9 cellular contexts compared by ENCODE assay signal in the genomic region with DNA sequence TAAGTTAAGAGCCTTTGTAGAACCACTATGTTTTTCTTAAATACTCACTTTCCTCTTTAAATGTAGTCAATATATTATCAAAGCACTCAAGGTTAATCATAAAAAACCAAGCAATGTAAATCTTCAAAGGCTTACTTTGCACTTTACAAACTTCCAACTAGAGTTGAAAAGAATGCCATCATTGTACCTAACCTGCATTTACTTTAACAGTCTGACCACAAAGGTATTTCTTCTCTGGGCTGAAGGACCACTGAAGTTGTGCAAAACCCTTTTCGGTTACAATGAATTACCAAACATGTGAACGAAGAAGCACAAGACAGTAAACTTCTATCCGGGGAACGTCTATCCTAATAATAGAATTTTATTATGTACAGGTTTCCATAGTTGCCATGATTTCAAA. TPM values are rescaled to one million over a fixed set of nuclear protein-coding genes. Genes with fewer than 3 reads are reported as not detected.
A peak's percentile ranks its signal among the peaks of the same experiment; 100 is the strongest.
DNase-seq lines count a peak whose midpoint lies in the region; ATAC-seq, FAIRE-seq and TF ChIP-seq lines count a peak whose summit lies in the region.
"Had no signal": no experiment of that assay in that cellular context is flagged by ENCODE, and none has a peak within 500 bp of the region (broad histone marks: within the 10 kb centered on the region; RNA-seq: fewer than 3 reads in every experiment).

No MANE protein-coding gene starts in this region.

- no peaks in the 10 kb centered on the region for H3K9me3 Mint-ChIP-seq in activated T-cell treated with anti-CD3 and anti-CD28 coated beads, Interleukin-2, amount 50 U/mL, for 24 hours
- no peaks in the 10 kb centered on the region for H3K9me3 Mint-ChIP-seq in activated CD4-positive, alpha-beta memory T cell treated with anti-CD3 and anti-CD28 coated beads for 36 hours

- H3K4me1 ChIP-seq in gastroesophageal sphincter (peaks cover 11 to 72% (median 13%) of the 10 kb centered on the region in 3 donors), stomach (peaks cover 39 to 84% (median 57%) of the 10 kb centered on the region in 4 donors)

- H3K4me3 Mint-ChIP-seq in activated T-cell treated with anti-CD3 and anti-CD28 coated beads, Interleukin-2, amount 50 U/mL, for 24 hours, result peak overlapping the region; percentile 92
- H3K4me3 Mint-ChIP-seq in activated CD4-positive, alpha-beta memory T cell treated with anti-CD3 and anti-CD28 coated beads for 36 hours, result peak overlapping the region; percentile 92

- POLR2A ChIA-PET in activated CD4-positive, alpha-beta memory T cell treated with anti-CD3 and anti-CD28 coated beads for 36 hours (lab: Charles Lee), result interaction anchor here (1.5 to 16.1 kb wide), 10 partner anchors 8 to 147 kb away, joined by 8 to 483 read pairs (median 30); partner anchors contain the start of genes GALM and SRSF7

- no peak for TF ChIP-seq CTCF in gastroesophageal sphincter (IDR thresholded peaks at IDR 0.05)
- peak in 1 of 7 experiments; percentile 11 for TF ChIP-seq CTCF in stomach (IDR thresholded peaks at IDR 0.05)

- H3K27me3 ChIP-seq in gastroesophageal sphincter (no peaks in the 10 kb centered on the region), stomach (no peaks in the 10 kb centered on the region)

- peaks cover 55% of the 10 kb centered on the region for H3K36me3 Mint-ChIP-seq in activated T-cell treated with anti-CD3 and anti-CD28 coated beads, Interleukin-2, amount 50 U/mL, for 24 hours (ENCODE audit: low read depth)
- peaks cover 45% of the 10 kb centered on the region for H3K36me3 Mint-ChIP-seq in activated CD4-positive, alpha-beta memory T cell treated with anti-CD3 and anti-CD28 coated beads for 36 hours

- H3K36me3 ChIP-seq in gastroesophageal sphincter, result no peaks in the 10 kb centered on the region
- H3K36me3 ChIP-seq in stomach, result no peaks in the 10 kb centered on the region
- H3K36me3 ChIP-seq: BLaER1 had no signal

- TF ChIP-seq EP300 in gastroesophageal sphincter (IDR thresholded peaks at IDR 0.05) (no peak), stomach (IDR thresholded peaks at IDR 0.05) (no peak)

- 13 to 15% methylated on average over 4 of the region's 4 CpGs for WGBS in gastroesophageal sphincter (ENCODE audit: low coverage in 1 of 2), 2 donors
- WGBS in stomach, 5 donors, result 3 to 18% (median 13%) methylated on average over 4 of the region's 4 CpGs

- peak overlapping the region; percentile 74 to 100 (median 90) for H3K27ac ChIP-seq in gastroesophageal sphincter
- peak overlapping the region in 4 of 5 donors; percentile 97 to 99 (median 98) for H3K27ac ChIP-seq in stomach
- H3K27ac ChIP-seq: BLaER1 had no signal

- no peaks in the 10 kb centered on the region for H3K27me3 Mint-ChIP-seq in activated T-cell treated with anti-CD3 and anti-CD28 coated beads, Interleukin-2, amount 50 U/mL, for 24 hours
- no peaks in the 10 kb centered on the region for H3K27me3 Mint-ChIP-seq in activated CD4-positive, alpha-beta memory T cell treated with anti-CD3 and anti-CD28 coated beads for 36 hours

- no peak for DNase-seq in activated T-cell treated with anti-CD3 and anti-CD28 coated beads, Interleukin-2, amount 50 U/mL, for 24 hours
- DNase-seq in activated T-cell treated with anti-CD3 and anti-CD28 coated beads, Interleukin-2, amount 50 U/mL, for 48 hours, result no peak
- no peak for DNase-seq in activated CD4-positive, alpha-beta memory T cell treated with anti-CD3 and anti-CD28 coated beads for 36 hours
- no peak for DNase-seq in stomach
- no peak for DNase-seq in GM12892 (ENCODE audit: insufficient read length)

- TF ChIP-seq POLR2A in gastroesophageal sphincter (IDR thresholded peaks at IDR 0.05) (no peak), stomach (IDR thresholded peaks at IDR 0.05) (no peak), GM12892 (IDR thresholded peaks at IDR 0.05; ENCODE audit: low read depth, low read length) (no peak)

- peak overlapping the region; percentile 93 for H3K27ac Mint-ChIP-seq in activated T-cell treated with anti-CD3 and anti-CD28 coated beads, Interleukin-2, amount 50 U/mL, for 24 hours
- peak overlapping the region; percentile 90 for H3K27ac Mint-ChIP-seq in activated CD4-positive, alpha-beta memory T cell treated with anti-CD3 and anti-CD28 coated beads for 36 hours

- no peaks in the 10 kb centered on the region for H3K9me3 ChIP-seq in gastroesophageal sphincter
- H3K9me3 ChIP-seq in stomach, result no peaks in the 10 kb centered on the region
- H3K9me3 ChIP-seq: BLaER1 had no signal

- ATAC-seq in gastroesophageal sphincter (no peak), HG02885 (IDR thresholded peaks at IDR 0.05; ENCODE audit: poor library complexity, unreplicated experiment) (no peak), GM19023 (IDR thresholded peaks at IDR 0.05; ENCODE audit: unreplicated experiment) (no peak)

- CTCF ChIA-PET in activated CD4-positive, alpha-beta memory T cell treated with anti-CD3 and anti-CD28 coated beads for 36 hours (lab: Charles Lee), result interaction anchor here (1.3 to 10.4 kb wide), 8 partner anchors 9 to 125 kb away, joined by 3 to 110 read pairs (median 8); no protein-coding TSS in a partner anchor

- H3K4me1 Mint-ChIP-seq in activated T-cell treated with anti-CD3 and anti-CD28 coated beads, Interleukin-2, amount 50 U/mL, for 24 hours (ENCODE audit: low read depth), result peaks cover 67% of the 10 kb centered on the region
- peaks cover 41% of the 10 kb centered on the region for H3K4me1 Mint-ChIP-seq in activated CD4-positive, alpha-beta memory T cell treated with anti-CD3 and anti-CD28 coated beads for 36 hours (ENCODE audit: low read depth)

- intact Hi-C loops in activated CD4-positive, alpha-beta memory T cell treated with anti-CD3 and anti-CD28 coated beads for 36 hours (cut with micrococcal nuclease), result loop anchor here (5.0 kb wide), 1 partner anchor 528 kb away; no protein-coding TSS in a partner anchor
- intact Hi-C loops in stomach (cut with DNase I; ENCODE audit: low total_unique reads), result loop anchor here (10.0 kb wide), 1 partner anchor 75 kb away; no protein-coding TSS in a partner anchor

- H3K4me3 ChIP-seq in gastroesophageal sphincter (peak overlapping the region; percentile 53 to 87), stomach (peak overlapping the region; percentile 70 to 86 (median 82))
- H3K4me3 ChIP-seq: BLaER1 had no signal

- FAIRE-seq in GM12892 (lab: Jason Lieb, UNC), result no peak

RNA-seq across cellular contexts. Expression of gene HNRNPLL, which starts 3.0 kb away (rescaled TPM):
- 100 to 1,000 TPM; 106 to 108 TPM for total RNA-seq in activated CD4-positive, alpha-beta memory T cell treated with anti-CD3 and anti-CD28 coated beads for 36 hours
- total RNA-seq in gastroesophageal sphincter, result 10 to 100 TPM; 47.3 to 79.1 (median 68.7) TPM
- total RNA-seq in stomach, result 10 to 100 TPM; 22.9 to 97.9 (median 39.1) TPM
- polyA plus RNA-seq in stomach, result 10 to 100 TPM; 12.2 to 13.6 (median 13.0) TPM
- polyA plus RNA-seq in GM12892 (2012; ENCODE audit: missing spikeins), result 24.0 TPM
